1 cellular context compared by ENCODE assay signal in the genomic region with DNA sequence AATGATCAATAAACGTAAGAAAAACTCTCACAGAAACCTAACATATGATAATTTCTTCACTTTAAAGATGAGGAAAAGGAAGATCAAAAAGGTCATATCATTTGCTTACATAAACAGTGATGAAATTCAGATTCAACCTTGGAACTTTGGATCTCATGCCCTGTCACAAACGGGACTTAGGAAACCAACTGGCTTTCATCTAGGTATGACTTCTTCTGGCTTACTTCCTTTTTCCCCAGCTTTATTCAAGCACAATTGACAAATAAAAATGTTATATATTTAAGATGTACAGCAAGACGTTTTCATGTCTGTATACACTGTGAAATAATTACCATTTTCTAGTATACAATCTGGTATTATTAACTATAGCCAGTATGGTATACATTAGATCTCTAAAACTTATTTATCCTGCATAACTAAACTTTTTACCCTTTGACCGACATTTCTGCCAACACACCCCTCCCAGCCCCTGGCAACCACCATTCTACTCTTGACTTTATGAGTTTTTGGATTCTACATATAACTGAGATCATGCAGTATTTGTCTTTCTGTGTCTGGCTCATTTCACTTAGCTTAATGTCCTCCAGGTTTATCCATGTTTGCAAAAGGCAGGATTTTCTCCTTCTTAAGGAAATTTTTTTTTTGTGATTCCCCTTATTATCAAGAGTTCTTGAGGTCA.
A peak's percentile ranks its signal among the peaks of the same experiment; 100 is the strongest.
TF ChIP-seq lines count a peak whose summit lies in the region.

No MANE protein-coding gene starts in this region.

TF ChIP-seq in HepG2, 621 proteins besides CTCF, POLR2A, EP300 and RAD21 (continued from another document):
- TF ChIP-seq, protein P1, sequence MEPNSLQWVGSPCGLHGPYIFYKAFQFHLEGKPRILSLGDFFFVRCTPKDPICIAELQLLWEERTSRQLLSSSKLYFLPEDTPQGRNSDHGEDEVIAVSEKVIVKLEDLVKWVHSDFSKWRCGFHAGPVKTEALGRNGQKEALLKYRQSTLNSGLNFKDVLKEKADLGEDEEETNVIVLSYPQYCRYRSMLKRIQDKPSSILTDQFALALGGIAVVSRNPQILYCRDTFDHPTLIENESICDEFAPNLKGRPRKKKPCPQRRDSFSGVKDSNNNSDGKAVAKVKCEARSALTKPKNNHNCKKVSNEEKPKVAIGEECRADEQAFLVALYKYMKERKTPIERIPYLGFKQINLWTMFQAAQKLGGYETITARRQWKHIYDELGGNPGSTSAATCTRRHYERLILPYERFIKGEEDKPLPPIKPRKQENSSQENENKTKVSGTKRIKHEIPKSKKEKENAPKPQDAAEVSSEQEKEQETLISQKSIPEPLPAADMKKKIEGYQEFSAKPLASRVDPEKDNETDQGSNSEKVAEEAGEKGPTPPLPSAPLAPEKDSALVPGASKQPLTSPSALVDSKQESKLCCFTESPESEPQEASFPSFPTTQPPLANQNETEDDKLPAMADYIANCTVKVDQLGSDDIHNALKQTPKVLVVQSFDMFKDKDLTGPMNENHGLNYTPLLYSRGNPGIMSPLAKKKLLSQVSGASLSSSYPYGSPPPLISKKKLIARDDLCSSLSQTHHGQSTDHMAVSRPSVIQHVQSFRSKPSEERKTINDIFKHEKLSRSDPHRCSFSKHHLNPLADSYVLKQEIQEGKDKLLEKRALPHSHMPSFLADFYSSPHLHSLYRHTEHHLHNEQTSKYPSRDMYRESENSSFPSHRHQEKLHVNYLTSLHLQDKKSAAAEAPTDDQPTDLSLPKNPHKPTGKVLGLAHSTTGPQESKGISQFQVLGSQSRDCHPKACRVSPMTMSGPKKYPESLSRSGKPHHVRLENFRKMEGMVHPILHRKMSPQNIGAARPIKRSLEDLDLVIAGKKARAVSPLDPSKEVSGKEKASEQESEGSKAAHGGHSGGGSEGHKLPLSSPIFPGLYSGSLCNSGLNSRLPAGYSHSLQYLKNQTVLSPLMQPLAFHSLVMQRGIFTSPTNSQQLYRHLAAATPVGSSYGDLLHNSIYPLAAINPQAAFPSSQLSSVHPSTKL (CRISPR knock-in tag; IDR thresholded peaks at IDR 0.05): peak; percentile 99
- peak; percentile 70; the same call in 1 of the 2 replicates for TF ChIP-seq ZNF414 (CRISPR knock-in tag; IDR thresholded peaks at IDR 0.05)
- no peak for TF ChIP-seq CENPT (CRISPR knock-in tag; IDR thresholded peaks at IDR 0.05; ENCODE audit: low read depth)
- no peak for TF ChIP-seq LCORL (IDR thresholded peaks at IDR 0.05)
- peak; percentile 55 for TF ChIP-seq LCORL (CRISPR knock-in tag; IDR thresholded peaks at IDR 0.05)
- peak; percentile 74; the same call in 1 of the 2 replicates for TF ChIP-seq STAT5B (CRISPR knock-in tag; IDR thresholded peaks at IDR 0.05)
- TF ChIP-seq ZNF563 (CRISPR knock-in tag; IDR thresholded peaks at IDR 0.05): no peak
- TF ChIP-seq SIX4 (CRISPR knock-in tag; IDR thresholded peaks at IDR 0.05): peak; percentile 66; the same call in 1 of the 2 replicates
- no peak for TF ChIP-seq MAFG (CRISPR knock-in tag; IDR thresholded peaks at IDR 0.05)
- peak; percentile 94 for TF ChIP-seq ATF3 (CRISPR knock-in tag; IDR thresholded peaks at IDR 0.05)
- TF ChIP-seq NCOA1 (CRISPR knock-in tag; IDR thresholded peaks at IDR 0.05): no peak
- TF ChIP-seq JARID2 (CRISPR knock-in tag; IDR thresholded peaks at IDR 0.05; ENCODE audit: insufficient replicate concordance): no peak
- TF ChIP-seq NBN (conservative IDR thresholded peaks at IDR 0.05): no peak
- peak; percentile 69 for TF ChIP-seq ATF1 (CRISPR knock-in tag; IDR thresholded peaks at IDR 0.05)
- TF ChIP-seq PITX1 (CRISPR knock-in tag; IDR thresholded peaks at IDR 0.05): peak; percentile 9; the same call in 1 of the 2 replicates
- TF ChIP-seq ZNF605 (CRISPR knock-in tag; IDR thresholded peaks at IDR 0.05): no peak
- TF ChIP-seq MAX (IDR thresholded peaks at IDR 0.05): peak; percentile 50
- TF ChIP-seq CHD4 (IDR thresholded peaks at IDR 0.05; ENCODE audit: borderline replicate concordance, low read length): peak; percentile 68; the same call in 1 of the 2 replicates
- TF ChIP-seq KDM4B (CRISPR knock-in tag; IDR thresholded peaks at IDR 0.05): no peak
- TF ChIP-seq, protein P2, sequence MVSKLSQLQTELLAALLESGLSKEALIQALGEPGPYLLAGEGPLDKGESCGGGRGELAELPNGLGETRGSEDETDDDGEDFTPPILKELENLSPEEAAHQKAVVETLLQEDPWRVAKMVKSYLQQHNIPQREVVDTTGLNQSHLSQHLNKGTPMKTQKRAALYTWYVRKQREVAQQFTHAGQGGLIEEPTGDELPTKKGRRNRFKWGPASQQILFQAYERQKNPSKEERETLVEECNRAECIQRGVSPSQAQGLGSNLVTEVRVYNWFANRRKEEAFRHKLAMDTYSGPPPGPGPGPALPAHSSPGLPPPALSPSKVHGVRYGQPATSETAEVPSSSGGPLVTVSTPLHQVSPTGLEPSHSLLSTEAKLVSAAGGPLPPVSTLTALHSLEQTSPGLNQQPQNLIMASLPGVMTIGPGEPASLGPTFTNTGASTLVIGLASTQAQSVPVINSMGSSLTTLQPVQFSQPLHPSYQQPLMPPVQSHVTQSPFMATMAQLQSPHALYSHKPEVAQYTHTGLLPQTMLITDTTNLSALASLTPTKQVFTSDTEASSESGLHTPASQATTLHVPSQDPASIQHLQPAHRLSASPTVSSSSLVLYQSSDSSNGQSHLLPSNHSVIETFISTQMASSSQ (IDR thresholded peaks at IDR 0.05; ENCODE audit: low read depth): peak; percentile 60; the same call in 1 of the 2 replicates
- TF ChIP-seq, protein P2 (CRISPR knock-in tag; IDR thresholded peaks at IDR 0.05; ENCODE audit: borderline replicate concordance): peak; percentile 77; the same call in 1 of the 2 replicates
- peak; percentile 76; the same call in 1 of the 2 replicates for TF ChIP-seq ZNF710 (CRISPR knock-in tag; IDR thresholded peaks at IDR 0.05; ENCODE audit: borderline replicate concordance)
- TF ChIP-seq IKZF5 (CRISPR knock-in tag; IDR thresholded peaks at IDR 0.05): 0 out of 2 replicates have a peak, but pooled peaks have one; percentile 32
- TF ChIP-seq, protein P3, sequence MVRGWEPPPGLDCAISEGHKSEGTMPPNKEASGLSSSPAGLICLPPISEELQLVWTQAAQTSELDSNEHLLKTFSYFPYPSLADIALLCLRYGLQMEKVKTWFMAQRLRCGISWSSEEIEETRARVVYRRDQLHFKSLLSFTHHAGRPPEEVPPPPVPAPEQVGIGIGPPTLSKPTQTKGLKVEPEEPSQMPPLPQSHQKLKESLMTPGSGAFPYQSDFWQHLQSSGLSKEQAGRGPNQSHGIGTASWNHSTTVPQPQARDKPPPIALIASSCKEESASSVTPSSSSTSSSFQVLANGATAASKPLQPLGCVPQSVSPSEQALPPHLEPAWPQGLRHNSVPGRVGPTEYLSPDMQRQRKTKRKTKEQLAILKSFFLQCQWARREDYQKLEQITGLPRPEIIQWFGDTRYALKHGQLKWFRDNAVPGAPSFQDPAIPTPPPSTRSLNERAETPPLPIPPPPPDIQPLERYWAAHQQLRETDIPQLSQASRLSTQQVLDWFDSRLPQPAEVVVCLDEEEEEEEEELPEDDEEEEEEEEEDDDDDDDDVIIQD (CRISPR knock-in tag; IDR thresholded peaks at IDR 0.05; ENCODE audit: low read depth): peak; percentile 100
- TF ChIP-seq, protein P4, sequence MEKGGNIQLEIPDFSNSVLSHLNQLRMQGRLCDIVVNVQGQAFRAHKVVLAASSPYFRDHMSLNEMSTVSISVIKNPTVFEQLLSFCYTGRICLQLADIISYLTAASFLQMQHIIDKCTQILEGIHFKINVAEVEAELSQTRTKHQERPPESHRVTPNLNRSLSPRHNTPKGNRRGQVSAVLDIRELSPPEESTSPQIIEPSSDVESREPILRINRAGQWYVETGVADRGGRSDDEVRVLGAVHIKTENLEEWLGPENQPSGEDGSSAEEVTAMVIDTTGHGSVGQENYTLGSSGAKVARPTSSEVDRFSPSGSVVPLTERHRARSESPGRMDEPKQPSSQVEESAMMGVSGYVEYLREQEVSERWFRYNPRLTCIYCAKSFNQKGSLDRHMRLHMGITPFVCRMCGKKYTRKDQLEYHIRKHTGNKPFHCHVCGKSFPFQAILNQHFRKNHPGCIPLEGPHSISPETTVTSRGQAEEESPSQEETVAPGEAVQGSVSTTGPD (CRISPR knock-in tag; IDR thresholded peaks at IDR 0.05): no peak
- TF ChIP-seq GABPA (IDR thresholded peaks at IDR 0.05; ENCODE audit: low read depth, low read length): no peak
- TF ChIP-seq GABPA (CRISPR knock-in tag; IDR thresholded peaks at IDR 0.05; ENCODE audit: low read depth): peak; percentile 49
- peak; percentile 86; the same call in 1 of the 2 replicates for TF ChIP-seq EHMT2 (IDR thresholded peaks at IDR 0.05; ENCODE audit: borderline replicate concordance, low read depth, low read length)
- TF ChIP-seq ZNF556 (CRISPR knock-in tag; IDR thresholded peaks at IDR 0.05; ENCODE audit: borderline replicate concordance): peak; percentile 45; the same call in 1 of the 2 replicates
- no peak for TF ChIP-seq ZBTB3 (CRISPR knock-in tag; IDR thresholded peaks at IDR 0.05; ENCODE audit: borderline replicate concordance, low read depth)
